Comparison of ENCODE assay signal across 8 cellular contexts in genomic region chr3:196192036-196193001, GRCh38. TPM values are rescaled to one million over a fixed set of nuclear protein-coding genes. Genes with fewer than 3 reads are reported as not detected.
DNase-seq lines count a peak whose midpoint lies in the region; ATAC-seq and TF ChIP-seq lines count a peak whose summit lies in the region.

No MANE protein-coding gene starts in this region.

- no peaks in the 10 kb centered on the region for H4K20me1 ChIP-seq in OCI-LY1 (ENCODE audit: insufficient read depth, low read length)

- no peak for TF ChIP-seq POLR2A in tibial nerve (IDR thresholded peaks at IDR 0.05)

- no peak overlapping the region; the same call in 1 of the 2 replicates for H3K4me2 ChIP-seq in OCI-LY1 (ENCODE audit: low read length)

- H3K27me3 ChIP-seq in OCI-LY1 (ENCODE audit: insufficient read depth, low read length): 0 out of 2 replicates have a peak, but pooled peaks cover 2% of the 10 kb centered on the region
- H3K27me3 ChIP-seq in neuron (ENCODE audit: insufficient read depth, low read length): peaks cover 2% of the 10 kb centered on the region
- H3K27me3 ChIP-seq in tibial nerve: no peaks in the 10 kb centered on the region

- H3K79me2 ChIP-seq in OCI-LY1 (ENCODE audit: insufficient read depth, low read length): no peaks in the 10 kb centered on the region

- H3K9ac ChIP-seq in OCI-LY1 (ENCODE audit: low read length): no peak overlapping the region

- ATAC-seq in GM21528 (IDR thresholded peaks at IDR 0.05; ENCODE audit: low FRiP score, unreplicated experiment): peak; percentile 34

- WGBS in tibial nerve, 2 donors: 60 to 62% methylated on average over 22 to 24 of the region's 24 CpGs

- H3K9me2 ChIP-seq in OCI-LY1 (ENCODE audit: low read depth, low read length): no peaks in the 10 kb centered on the region

- TF ChIP-seq EP300 in tibial nerve (IDR thresholded peaks at IDR 0.05): no peak

- H3K9me3 ChIP-seq in OCI-LY1 (ENCODE audit: low read length) (no peaks in the 10 kb centered on the region), neuron (ENCODE audit: low read length) (no peaks in the 10 kb centered on the region), tibial nerve (no peaks in the 10 kb centered on the region)

- no peak overlapping the region for H3K27ac ChIP-seq in OCI-LY1 (ENCODE audit: low read depth, low read length, poor library complexity, severe bottlenecking)
- H3K27ac ChIP-seq in caudate nucleus (ENCODE audit: low read depth, low read length): peak overlapping the region; percentile 23
- H3K27ac ChIP-seq in tibial nerve: peak overlapping the region in 2 of 4 donors; percentile 2 to 73

- H3K4me3 ChIP-seq in OCI-LY1 (ENCODE audit: low read depth, low read length, poor library complexity, severe bottlenecking) (no peak overlapping the region), neuron (ENCODE audit: low read length) (no peak overlapping the region), tibial nerve (no peak overlapping the region)

- DNase-seq in CD1c-positive myeloid dendritic cell (ENCODE audit: extremely low spot score) (peak; percentile 73), caudate nucleus (lab: John Stamatoyannopoulos, UW) (peak in 28 of 61 donors; percentile 6 to 73 (median 40)), NK-92 (lab: John Stamatoyannopoulos, UW; ENCODE audit: unreplicated experiment) (no peak), tibial nerve (ENCODE audit: low spot score in 2 of 2) (no peak), SW480 (ENCODE audit: low spot score) (no peak)

- no peaks in the 10 kb centered on the region for H3K36me3 ChIP-seq in OCI-LY1 (ENCODE audit: insufficient read depth, low read length)
- no peaks in the 10 kb centered on the region for H3K36me3 ChIP-seq in neuron (ENCODE audit: insufficient read depth, low read length)
- no peaks in the 10 kb centered on the region for H3K36me3 ChIP-seq in tibial nerve

- no peak overlapping the region for H2AFZ ChIP-seq in OCI-LY1 (ENCODE audit: low read length)
- H2AFZ ChIP-seq in neuron (ENCODE audit: low read depth, low read length): peak overlapping the region; percentile 24

- H3F3A ChIP-seq in OCI-LY1 (ENCODE audit: insufficient read depth, low read length): no peaks in the 10 kb centered on the region

- H3K4me1 ChIP-seq in OCI-LY1 (ENCODE audit: insufficient read depth, low read length, severe bottlenecking) (peaks cover 9% of the 10 kb centered on the region), neuron (ENCODE audit: insufficient read depth, low read length) (peaks cover 16% of the 10 kb centered on the region), tibial nerve (peaks cover 0 to 27% (median 3%) of the 10 kb centered on the region in 4 donors)

- TF ChIP-seq CTCF in OCI-LY1 (IDR thresholded peaks at IDR 0.05; ENCODE audit: low read length): peak; percentile 57
- TF ChIP-seq CTCF in tibial nerve (IDR thresholded peaks at IDR 0.05): no peak

RNA-seq across cellular contexts. Expression of gene ZDHHC19, which starts 18.9 kb away (rescaled TPM):
- total RNA-seq in tibial nerve: not detected

RNA-seq across cellular contexts. Expression of gene SLC51A, which starts 24.0 kb away (rescaled TPM):
- under 1 TPM in 2 of 4 donors, not detected in 2; 0.30 to 0.66 TPM for total RNA-seq in tibial nerve
